Comparison of ENCODE assay signal across 12 cellular contexts in the genomic region with DNA sequence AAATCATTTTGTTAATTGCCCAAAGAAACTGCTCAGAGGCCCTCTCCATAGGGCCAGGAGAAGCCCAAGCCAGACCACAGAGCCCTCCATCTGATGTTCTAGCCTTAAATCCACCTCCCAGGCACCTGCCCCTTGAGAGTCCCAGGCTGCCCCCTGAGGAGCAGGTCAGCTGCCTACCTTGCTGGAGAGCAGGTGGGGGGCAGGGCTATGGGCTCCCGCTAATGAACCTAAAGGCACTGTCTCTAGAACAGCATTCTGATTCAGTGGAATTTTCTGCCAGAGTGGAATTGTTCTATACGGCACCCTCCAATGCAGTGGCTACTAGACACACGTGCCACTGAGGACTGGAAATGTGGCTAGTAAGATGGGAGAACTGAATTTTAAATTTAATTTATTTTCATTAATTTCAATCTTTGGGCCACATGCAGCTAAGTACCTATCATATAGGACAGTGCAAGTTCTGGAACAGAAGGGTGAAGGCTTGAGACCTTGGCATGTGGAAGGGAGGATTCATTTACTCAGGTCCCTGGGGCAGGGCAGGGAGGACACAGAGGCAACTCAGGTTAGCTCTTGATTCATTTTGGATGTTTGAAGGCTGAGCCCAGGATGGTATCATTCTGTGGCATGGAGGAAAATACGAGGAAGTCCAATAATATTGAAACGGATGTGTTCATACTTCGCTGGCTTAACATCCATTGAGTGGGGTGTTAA. TPM values are rescaled to one million over a fixed set of nuclear protein-coding genes. Genes with fewer than 3 reads are reported as not detected.
DNase-seq lines count a peak whose midpoint lies in the region; ATAC-seq and TF ChIP-seq lines count a peak whose summit lies in the region.
"Had no signal": no experiment of that assay in that cellular context is flagged by ENCODE, and none has a peak within 500 bp of the region (broad histone marks: within the 10 kb centered on the region; RNA-seq: fewer than 3 reads in every experiment).

No MANE protein-coding gene starts in this region.

- H3K27me3 ChIP-seq in A673 (replicated peaks; ENCODE audit: insufficient read depth, low read depth, low read length, poor library complexity) (no peaks in the 10 kb centered on the region), esophagus (ENCODE audit: control insufficient read depth in 1 of 2, insufficient read depth in 2 of 2, low read length in 2 of 2) (no peaks in the 10 kb centered on the region)

- no peak for ATAC-seq in HG03196 (IDR thresholded peaks at IDR 0.05; ENCODE audit: unreplicated experiment)
- ATAC-seq in HG02763 (IDR thresholded peaks at IDR 0.05; ENCODE audit: unreplicated experiment): no peak
- no peak for ATAC-seq in GM21381 (IDR thresholded peaks at IDR 0.05; ENCODE audit: unreplicated experiment)

- peaks cover 79% of the 10 kb centered on the region for H3K4me1 Mint-ChIP-seq in nephron

- peak overlapping the region; percentile 90 for H3K27ac ChIP-seq in A673 (ENCODE audit: low read depth, low read length, poor library complexity, severe bottlenecking)
- H3K27ac ChIP-seq in HEK293 (ENCODE audit: extremely low read depth, low read depth, low read length): no peak overlapping the region
- peak overlapping the region; percentile 76 to 84 for H3K27ac ChIP-seq in esophagus (ENCODE audit: low read depth in 2 of 2, low read length in 1 of 2)

- H3K9me3 ChIP-seq in A673 (ENCODE audit: low read depth, low read length, poor library complexity, severe bottlenecking) (no peaks in the 10 kb centered on the region), HEK293 (ENCODE audit: control insufficient read depth, insufficient read depth, low read depth, low read length) (no peaks in the 10 kb centered on the region), esophagus (ENCODE audit: control insufficient read depth in 2 of 2, insufficient read depth in 1 of 2, low read depth in 1 of 2, low read length in 1 of 2) (peaks cover 0 to 4% of the 10 kb centered on the region in 2 donors)

- POLR2A ChIA-PET in A673 (lab: Charles Lee; ENCODE audit: low non-redundant PET): no interaction called here
- POLR2A ChIA-PET in HEK293 (lab: Yijun Ruan, JAX): interaction anchor here (1.4 to 4.8 kb wide), 2 partner anchors 8 to 12 kb away, joined by 3 to 76 read pairs; partner anchors contain the start of gene AMOTL2

- TF ChIP-seq CTCF in A673 (conservative IDR thresholded peaks at IDR 0.05; ENCODE audit: low read depth, low read length) (no peak), HEK293 (tag by site-specific recombination; IDR thresholded peaks at IDR 0.05) (no peak), nephron (IDR thresholded peaks at IDR 0.05; ENCODE audit: unreplicated experiment in 3 of 3) (no peak)

- DNase-seq in A673 (ENCODE audit: low spot score): no peak
- DNase-seq in NCI-H2081 treated with DMSO at 0.1 percent for 48 hours (lab: John Stamatoyannopoulos, UW): no peak
- DNase-seq: T-helper 9 cell had no signal

- H3K4me1 ChIP-seq in A673 (ENCODE audit: insufficient read depth, low read length, poor library complexity, severe bottlenecking): peaks cover 65% of the 10 kb centered on the region
- H3K4me1 ChIP-seq in HEK293 (ENCODE audit: control insufficient read depth, insufficient read depth, low read length): peaks cover 7% of the 10 kb centered on the region; the same call in 1 of the 2 replicates
- peaks cover 17 to 39% of the 10 kb centered on the region in 2 donors for H3K4me1 ChIP-seq in esophagus (ENCODE audit: control insufficient read depth in 2 of 2, insufficient read depth in 2 of 2, low read length in 1 of 2)

- H3K27me3 Mint-ChIP-seq in nephron (ENCODE audit: low read depth): no peaks in the 10 kb centered on the region

- peaks cover 86% of the 10 kb centered on the region for H3K36me3 ChIP-seq in A673 (ENCODE audit: insufficient read depth, low read length, poor library complexity, severe bottlenecking)
- peaks cover 0 to 93% of the 10 kb centered on the region in 2 experiments; a peak in 2 of 3 replicates for H3K36me3 ChIP-seq in HEK293 (ENCODE audit: control insufficient read depth in 2 of 2, insufficient read depth in 1 of 2, low read length in 2 of 2)
- H3K36me3 ChIP-seq in esophagus (ENCODE audit: control insufficient read depth in 2 of 2, insufficient read depth in 2 of 2, low read length in 1 of 2): peaks cover 33 to 78% of the 10 kb centered on the region in 2 donors

- no peaks in the 10 kb centered on the region for H3K9me3 Mint-ChIP-seq in nephron
- H3K9me3 Mint-ChIP-seq: activated T-helper 1 cell treated with anti-CD3 and anti-CD28 coated beads, Interleukin-12 subunit alpha, Interleukin-12 subunit beta, Interleukin-2, Interleukin-4 antibody, amounts not matched to agents 30 ng/mL and 10 ng/mL and 1 ng/mL, durations not matched to agents 14 hours and 24 hours and 36 hours; IgD-negative memory B cell; memory B cell had no signal

- H3K36me3 Mint-ChIP-seq in nephron (ENCODE audit: low read depth): peaks cover 81% of the 10 kb centered on the region
- H3K36me3 Mint-ChIP-seq: IgD-negative memory B cell, memory B cell had no signal

- intact Hi-C loops in A673 (cut with micrococcal nuclease; ENCODE audit: unreplicated experiment): loop anchor here (5.0 kb wide), 1 partner anchor 36 kb away; no protein-coding TSS in a partner anchor

- H3K4me3 Mint-ChIP-seq in nephron: peak overlapping the region; percentile 50 to 66 (median 52)
- H3K4me3 Mint-ChIP-seq: activated T-helper 1 cell treated with anti-CD3 and anti-CD28 coated beads, Interleukin-12 subunit alpha, Interleukin-12 subunit beta, Interleukin-2, Interleukin-4 antibody, amounts not matched to agents 30 ng/mL and 10 ng/mL and 1 ng/mL, durations not matched to agents 14 hours and 24 hours and 36 hours; memory B cell had no signal

- H3K4me3 ChIP-seq in A673 (ENCODE audit: low read depth, low read length, poor library complexity, severe bottlenecking): no peak overlapping the region
- no peak overlapping the region for H3K4me3 ChIP-seq in HEK293 (ENCODE audit: low read depth, low read length)
- H3K4me3 ChIP-seq in esophagus (ENCODE audit: low read depth in 1 of 2, low read length in 2 of 2): no peak overlapping the region

- no TSS peak for BruUV-seq in A673 (replicated peaks; lab: Mats Ljungman, UMichigan)

- 81 to 87% methylated on average over 6 of the region's 6 CpGs for WGBS in esophagus, 2 donors

- peak overlapping the region; percentile 53 to 92 (median 86) for H3K27ac Mint-ChIP-seq in nephron
- H3K27ac Mint-ChIP-seq: activated T-helper 1 cell treated with anti-CD3 and anti-CD28 coated beads, Interleukin-12 subunit alpha, Interleukin-12 subunit beta, Interleukin-2, Interleukin-4 antibody, amounts not matched to agents 30 ng/mL and 10 ng/mL and 1 ng/mL, durations not matched to agents 14 hours and 24 hours and 36 hours; memory B cell had no signal

- CTCF ChIA-PET in A673 (lab: Charles Lee) (no interaction called here), HEK293 (lab: Yijun Ruan, JAX) (interaction anchor here (1.5 kb wide), 1 partner anchor 55 kb away, joined by 3 read pairs; no protein-coding TSS in a partner anchor)

TF ChIP-seq in HEK293, 187 proteins besides CTCF, POLR2A, EP300 and RAD21:
- TF ChIP-seq ZNF658 (tag by site-specific recombination; IDR thresholded peaks at IDR 0.05) (no peak), GLIS1 (tag by site-specific recombination; IDR thresholded peaks at IDR 0.05) (peak; percentile 74)

RNA-seq across cellular contexts. Expression of gene AMOTL2, which starts 11.4 kb away (rescaled TPM):
- 38.9 and 59.6 TPM in 2 replicates for total RNA-seq in A673 (2021)
- 10 to 100 TPM; 21.2 to 23.2 TPM for polyA plus RNA-seq in esophagus
- total RNA-seq: activated T-helper 1 cell treated with anti-CD3 and anti-CD28 coated beads, Interleukin-12 subunit alpha, Interleukin-12 subunit beta, Interleukin-2, Interleukin-4 antibody, amounts not matched to agents 30 ng/mL and 10 ng/mL and 1 ng/mL, durations not matched to agents 14 hours and 24 hours and 36 hours had no signal
- polyA plus RNA-seq: IgD-negative memory B cell had no signal
